12 cellular contexts compared by ENCODE assay signal in genomic region chr7:99366646-99367045, GRCh38.
"Had no signal": no experiment of that assay in that cellular context is flagged by ENCODE, and none has a peak within 500 bp of the region (broad histone marks: within the 10 kb centered on the region; RNA-seq: fewer than 3 reads in every experiment).

No MANE protein-coding gene starts in this region.

- H3K9me3 Mint-ChIP-seq: activated naive CD8-positive, alpha-beta T cell treated with anti-CD3 and anti-CD28 coated beads for 36 hours; nephron; T-helper 1 cell treated with Interleukin-12 subunit alpha and Interleukin-12 subunit beta and Interleukin-4 antibody, amounts not matched to agents 30 μg/mL and 1 μg/mL, for 36 hours had no signal

- H3K27ac Mint-ChIP-seq: nephron; T-helper 1 cell treated with Interleukin-12 subunit alpha and Interleukin-12 subunit beta and Interleukin-4 antibody, amounts not matched to agents 30 μg/mL and 1 μg/mL, for 36 hours had no signal

- DNase-seq: activated CD4-positive, alpha-beta T cell treated with anti-CD3 and anti-CD28 coated beads, Interleukin-2, amount 50 U/mL, for 1 hour; activated gamma-delta T cell; activated naive CD8-positive, alpha-beta T cell treated with anti-CD3 and anti-CD28 coated beads for 36 hours; activated T-cell treated with anti-CD3 and anti-CD28 coated beads, Interleukin-2, amount 50 U/mL, for 1 hour; foreskin melanocyte; heart left ventricle; left ventricle myocardium inferior; mesenchymal stem cell; ovary; tibial artery had no signal

- H3K27me3 Mint-ChIP-seq: activated naive CD8-positive, alpha-beta T cell treated with anti-CD3 and anti-CD28 coated beads for 36 hours had no signal

- H3K4me3 Mint-ChIP-seq: activated naive CD8-positive, alpha-beta T cell treated with anti-CD3 and anti-CD28 coated beads for 36 hours; nephron; T-helper 1 cell treated with Interleukin-12 subunit alpha and Interleukin-12 subunit beta and Interleukin-4 antibody, amounts not matched to agents 30 μg/mL and 1 μg/mL, for 36 hours had no signal
